In genomic region chr2:61538920-61539559, GRCh38 we compare ENCODE assay signal across 8 cellular contexts. TPM values are rescaled to one million over a fixed set of nuclear protein-coding genes. Genes with fewer than 3 reads are reported as not detected.
DNase-seq lines count a peak whose midpoint lies in the region; ATAC-seq and TF ChIP-seq lines count a peak whose summit lies in the region.

No MANE protein-coding gene starts in this region.

- no peak overlapping the region for H2BK20ac ChIP-seq in IMR-90 (ENCODE audit: low read depth, low read length)

- peaks cover 3 to 10% of the 10 kb centered on the region in 2 experiments; a peak in 2 of 4 replicates for H3K79me1 ChIP-seq in IMR-90 (ENCODE audit: low read depth in 1 of 2, low read length in 2 of 2)

- peak overlapping the region; percentile 39 to 72 for H3K4me3 ChIP-seq in DND-41 (ENCODE audit: low read depth in 1 of 2, low read length in 2 of 2)
- peak overlapping the region; percentile 83 for H3K4me3 ChIP-seq in IMR-90 (ENCODE audit: insufficient read depth, low read depth, low read length)
- H3K4me3 ChIP-seq in Peyer's patch: peak overlapping the region; percentile 71 to 93 (median 76)
- H3K4me3 ChIP-seq in iPS DF 6.9 (ENCODE audit: low read length): peak overlapping the region; percentile 22; the same call in 1 of the 2 replicates
- peak overlapping the region; percentile 62 to 87 (median 74) for H3K4me3 ChIP-seq in skin epidermis

- no peaks in the 10 kb centered on the region for H3K9me1 ChIP-seq in IMR-90 (ENCODE audit: insufficient read depth, low read length)

- TF ChIP-seq CTCF in DND-41 (IDR thresholded peaks at IDR 0.05; ENCODE audit: borderline replicate concordance, extremely low read depth, low read length, poor library complexity, severe bottlenecking) (no peak), IMR-90 (conservative IDR thresholded peaks at IDR 0.05; ENCODE audit: low read depth, low read length) (no peak), Peyer's patch (IDR thresholded peaks at IDR 0.05) (no peak)

- H3K4me2 ChIP-seq in DND-41 (ENCODE audit: insufficient read depth, low read length): peak overlapping the region; percentile 73
- peak overlapping the region; percentile 86 for H3K4me2 ChIP-seq in IMR-90 (ENCODE audit: low read depth, low read length)

- H2BK5ac ChIP-seq in IMR-90 (ENCODE audit: low read depth, low read length, poor library complexity, severe bottlenecking): peak overlapping the region; percentile 36

- H4K5ac ChIP-seq in IMR-90 (ENCODE audit: low read depth, low read length): peak overlapping the region; percentile 14; the same call in 1 of the 2 replicates

- H2AFZ ChIP-seq in DND-41 (ENCODE audit: low read depth, low read length): peak overlapping the region; percentile 74
- H2AFZ ChIP-seq in IMR-90 (replicated peaks; ENCODE audit: low read length, poor library complexity): peak overlapping the region; percentile 94

- DNase-seq in DND-41 (peak; percentile 61), IMR-90 (peak; percentile 10), Peyer's patch (peak in 2 of 3 donors; percentile 36 to 61), iPS DF 6.9 (ENCODE audit: low read depth, low spot score) (no peak), GM19240 (ENCODE audit: insufficient read length, low spot score) (no peak)
- DNase-seq in activated naive CD4-positive, alpha-beta T cell treated with anti-CD3 and anti-CD28 coated beads, Interleukin-2, amount 50 U/mL, for 72 hours (ENCODE audit: low spot score in 2 of 2): peak; percentile 42 to 62

- TF ChIP-seq RAD21 in IMR-90 (IDR thresholded peaks at IDR 0.05; ENCODE audit: low read length): no peak

- H3K9me3 ChIP-seq in DND-41 (ENCODE audit: insufficient read depth, low read length, severe bottlenecking) (no peaks in the 10 kb centered on the region), IMR-90 (ENCODE audit: control insufficient read depth, insufficient read depth, low read length) (no peaks in the 10 kb centered on the region), Peyer's patch (no peaks in the 10 kb centered on the region), iPS DF 6.9 (ENCODE audit: control insufficient read depth, insufficient read depth, low read length) (no peaks in the 10 kb centered on the region)

- H3K36me3 ChIP-seq in DND-41 (ENCODE audit: insufficient read depth, low read length) (peaks cover under 1% of the 10 kb centered on the region; the same call in 1 of the 2 replicates), IMR-90 (ENCODE audit: control insufficient read depth, insufficient read depth, low read length) (no peaks in the 10 kb centered on the region), Peyer's patch (no peaks in the 10 kb centered on the region), iPS DF 6.9 (ENCODE audit: control insufficient read depth, insufficient read depth, low read length) (no peaks in the 10 kb centered on the region)

- peak overlapping the region; percentile 44; the same call in 1 of the 2 replicates for H3K23ac ChIP-seq in IMR-90 (ENCODE audit: low read depth, low read length)

- H3K36me3 Mint-ChIP-seq in activated naive CD4-positive, alpha-beta T cell treated with anti-CD3 and anti-CD28 coated beads, Interleukin-2, amount 50 U/mL, for 72 hours: peaks cover 16 to 25% of the 10 kb centered on the region in 2 donors

- H3K27ac ChIP-seq in DND-41 (ENCODE audit: low read length) (peak overlapping the region; percentile 95), IMR-90 (ENCODE audit: insufficient read depth, low read length) (peak overlapping the region; percentile 56), Peyer's patch (peak overlapping the region; percentile 95 to 99 (median 97)), iPS DF 6.9 (ENCODE audit: low read length) (no peak overlapping the region), skin epidermis (peak overlapping the region; percentile 62 to 100 (median 96))

- H3K4me1 ChIP-seq in DND-41 (ENCODE audit: insufficient read depth, low read length): peaks cover 33% of the 10 kb centered on the region
- peaks cover 4% of the 10 kb centered on the region for H3K4me1 ChIP-seq in IMR-90 (ENCODE audit: control insufficient read depth, insufficient read depth, low read length)
- peaks cover 0 to 24% (median 4%) of the 10 kb centered on the region in 4 donors for H3K4me1 ChIP-seq in Peyer's patch
- H3K4me1 ChIP-seq in iPS DF 6.9 (ENCODE audit: control insufficient read depth, insufficient read depth, low read length): no peaks in the 10 kb centered on the region

- TF ChIP-seq POLR2A in IMR-90 (IDR thresholded peaks at IDR 0.05; ENCODE audit: low read depth, low read length) (no peak; the same call in 1 of the 2 replicates), Peyer's patch (IDR thresholded peaks at IDR 0.05) (no peak)

- peak overlapping the region; percentile 41 for H2AK5ac ChIP-seq in IMR-90 (ENCODE audit: low read depth, low read length)

- no peak overlapping the region; the same call in 1 of the 2 replicates for H3K14ac ChIP-seq in IMR-90 (replicated peaks; ENCODE audit: low read depth, low read length)

- no peak overlapping the region for H2BK15ac ChIP-seq in IMR-90 (ENCODE audit: low read depth, low read length)

- H2BK120ac ChIP-seq in IMR-90 (ENCODE audit: low read depth, low read length): no peak overlapping the region

- in situ Hi-C loops in IMR-90 (cut with MboI; ENCODE audit: low sequenced_read_pairs): no loop called here

- H4K20me1 ChIP-seq in DND-41 (ENCODE audit: insufficient read depth, low read length): peaks cover 24% of the 10 kb centered on the region
- peaks cover 30% of the 10 kb centered on the region for H4K20me1 ChIP-seq in IMR-90 (ENCODE audit: insufficient read depth, low read length)

- WGBS in IMR-90 (ENCODE audit: extremely low coverage in 2 of 2, insufficient read length in 1 of 2), 2 experiments: 16% methylated on average over 6 of the region's 19 CpGs; no CpG with 5 or more reads in 1 of the 2 experiments
- WGBS in iPS DF 6.9 (ENCODE audit: insufficient coverage, insufficient read length): no CpG with 5 or more reads among the region's 19 CpGs

- peak overlapping the region; percentile 86 for H2AK9ac ChIP-seq in IMR-90 (replicated peaks; ENCODE audit: low read depth, low read length, poor library complexity)

- dilution Hi-C loops in IMR-90 (cut with HindIII; ENCODE audit: low sequenced_read_pairs, unreplicated experiment): no loop called here

- no peak overlapping the region for H3K18ac ChIP-seq in IMR-90 (ENCODE audit: low read depth, low read length)

- H3K9ac ChIP-seq in DND-41 (ENCODE audit: low read depth, low read length) (peak overlapping the region; percentile 92), IMR-90 (ENCODE audit: low read depth, low read length) (peak overlapping the region; percentile 67)

- no peaks in the 10 kb centered on the region for H3K27me3 ChIP-seq in DND-41 (ENCODE audit: insufficient read depth, low read length, poor library complexity)
- no peaks in the 10 kb centered on the region for H3K27me3 ChIP-seq in IMR-90 (ENCODE audit: control insufficient read depth, insufficient read depth, low read length)
- no peaks in the 10 kb centered on the region for H3K27me3 ChIP-seq in Peyer's patch
- no peaks in the 10 kb centered on the region for H3K27me3 ChIP-seq in iPS DF 6.9 (ENCODE audit: control insufficient read depth, insufficient read depth, low read length)

- no peaks in the 10 kb centered on the region for H3K9me3 Mint-ChIP-seq in activated naive CD4-positive, alpha-beta T cell treated with anti-CD3 and anti-CD28 coated beads, Interleukin-2, amount 50 U/mL, for 72 hours

- peaks cover 56% of the 10 kb centered on the region for H3K79me2 ChIP-seq in DND-41 (ENCODE audit: insufficient read depth, low read length)

- ATAC-seq in DND-41 (ENCODE audit: insufficient read depth, low read depth) (no peak), IMR-90 (ENCODE audit: low read depth) (no peak), GM18873 (IDR thresholded peaks at IDR 0.05; ENCODE audit: low FRiP score, unreplicated experiment) (no peak)
- ATAC-seq in activated naive CD4-positive, alpha-beta T cell treated with anti-CD3 and anti-CD28 coated beads, Interleukin-2, amount 50 U/mL, for 72 hours: peak; percentile 14 to 21

- peak overlapping the region; percentile 96 to 99 for H3K27ac Mint-ChIP-seq in activated naive CD4-positive, alpha-beta T cell treated with anti-CD3 and anti-CD28 coated beads, Interleukin-2, amount 50 U/mL, for 72 hours

- no TSS peak for BruUV-seq in IMR-90 (replicated peaks; lab: Mats Ljungman, UMichigan)

- intact Hi-C loops in IMR-90 (cut with micrococcal nuclease): loop anchor here (2.0 to 10.0 kb wide), 4 partner anchors 98 to 346 kb away; partner anchors contain the start of gene CCT4

- peak overlapping the region; percentile 21 to 38; a peak in 2 of 4 replicates for H4K8ac ChIP-seq in IMR-90 (ENCODE audit: low read depth in 2 of 2, low read length in 2 of 2)

- POLR2A ChIA-PET in IMR-90 (lab: Charles Lee; ENCODE audit: unreplicated experiment): interaction anchor here (0.5 kb wide), 2 partner anchors 32 to 68 kb away, joined by 3 read pairs; partner anchors contain the start of gene USP34

- peak overlapping the region; percentile 39 for H3K4ac ChIP-seq in IMR-90 (ENCODE audit: low read depth, low read length)

- CTCF ChIA-PET in IMR-90 (lab: Yijun Ruan, JAX): no interaction called here

- H3K56ac ChIP-seq in IMR-90 (ENCODE audit: extremely low read depth, insufficient read depth, low read length): peak overlapping the region; percentile 18

- peak overlapping the region; percentile 29; the same call in 1 of the 2 replicates for H4K91ac ChIP-seq in IMR-90 (ENCODE audit: insufficient read depth, low read depth, low read length)

TF ChIP-seq in IMR-90, 13 proteins besides CTCF, POLR2A, EP300 and RAD21 (continues in another document):
- TF ChIP-seq NFE2L2 (IDR thresholded peaks at IDR 0.05; ENCODE audit: low read depth, low read length): no peak
- no peak for TF ChIP-seq RFX5 (IDR thresholded peaks at IDR 0.05; ENCODE audit: low read depth, low read length)
- TF ChIP-seq BHLHE40 (IDR thresholded peaks at IDR 0.05; ENCODE audit: low read depth, low read length): no peak
- no peak for TF ChIP-seq USF2 (IDR thresholded peaks at IDR 0.05; ENCODE audit: low read depth, low read length)
- no peak for TF ChIP-seq MAZ (IDR thresholded peaks at IDR 0.05; ENCODE audit: borderline replicate concordance, low read depth, low read length)
- no peak for TF ChIP-seq CHD1 (IDR thresholded peaks at IDR 0.05; ENCODE audit: low read depth, low read length)

RNA-seq across cellular contexts. Expression of gene XPO1, which starts 0.9 kb away (rescaled TPM):
- total RNA-seq in IMR-90 (2012; rRNA removed) (104 and 192 TPM in 2 replicates), Peyer's patch (100 to 1,000 TPM in 3 of 4 donors, 10 to 100 TPM in 1; 71.1 to 158 (median 119) TPM)
- polyA plus RNA-seq in IMR-90 (2012; rRNA removed): 55.9 and 78.5 TPM in 2 replicates
- polyA plus RNA-seq in IMR-90 (2012; cell fraction: cytosol; rRNA removed): 8.5 and 11.8 TPM in 2 replicates
- polyA plus RNA-seq in IMR-90 (2012; cell fraction: nucleus; rRNA removed; ENCODE audit: low replicate concordance): 15.1 and 147 TPM in 2 replicates
- 100 to 1,000 TPM; 208 to 300 TPM for total RNA-seq in activated naive CD4-positive, alpha-beta T cell treated with anti-CD3 and anti-CD28 coated beads, Interleukin-2, amount 50 U/mL, for 72 hours

Comparison
In these comparisons a context has a peak if more than half of its experiments do, and no peak if none do; other contexts are left out.
1. ATAC-seq: peak in activated naive CD4-positive, alpha-beta T cell treated with anti-CD3 and anti-CD28 coated beads, Interleukin-2, amount 50 U/mL, for 72 hours (2 of 2); none in DND-41 (single experiment), IMR-90 (single experiment) and GM18873 (single experiment).
2. DNase-seq: peak in DND-41 (single experiment), IMR-90 (single experiment), Peyer's patch (2 of 3) and activated naive CD4-positive, alpha-beta T cell treated with anti-CD3 and anti-CD28 coated beads, Interleukin-2, amount 50 U/mL, for 72 hours (2 of 2); none in iPS DF 6.9 (single experiment) and GM19240 (single experiment).
3. H3K4me3 ChIP-seq: peak in every context shown above with its lines; median percentile 83 in IMR-90; 76 in Peyer's patch; 74 in skin epidermis; 56 in DND-41; 22 in iPS DF 6.9.